Comparison of ENCODE assay signal across 24 cellular contexts in the genomic region with DNA sequence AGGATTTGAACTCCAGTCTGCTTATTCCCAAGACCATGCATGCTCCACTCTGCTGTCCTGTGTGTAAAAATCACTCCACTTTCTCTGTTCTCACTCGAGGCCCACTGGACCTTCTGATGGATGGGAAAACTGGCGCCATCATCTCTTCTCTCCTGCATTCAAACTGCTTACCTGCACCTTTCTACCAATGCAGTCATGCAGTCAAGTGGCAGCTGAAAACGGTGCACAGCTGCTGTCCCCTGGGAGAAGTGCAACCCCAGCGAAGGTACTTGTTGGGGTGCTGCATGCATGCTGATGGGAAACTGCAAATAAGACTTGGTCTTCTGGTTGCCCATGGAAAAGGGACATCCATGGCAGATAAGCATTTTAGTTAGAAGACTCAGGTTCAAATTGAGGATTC.
"Had no signal": no experiment of that assay in that cellular context is flagged by ENCODE, and none has a peak within 500 bp of the region (broad histone marks: within the 10 kb centered on the region; RNA-seq: fewer than 3 reads in every experiment).

No MANE protein-coding gene starts in this region.

- H3K27ac ChIP-seq: neutrophil, ovary, parathyroid adenoma, psoas muscle, right lobe of liver, sigmoid colon, stomach, thoracic aorta, thyroid gland, tibial nerve, upper lobe of right lung, uterus had no signal

- DNase-seq: naive thymus-derived CD8-positive, alpha-beta T cell; nephron progenitor cell; nucleus accumbens; ovary; posterior cingulate gyrus; psoas muscle; right cardiac atrium; right lobe of liver; sigmoid colon; small intestine; stimulated activated CD4-positive, alpha-beta T cell treated with anti-CD3 and anti-CD28 coated beads, Interleukin-15, amount 100 ng/mL, for 24 hours; stimulated activated CD4-positive, alpha-beta T cell treated with anti-CD3 and anti-CD28 coated beads, Interleukin-2, amount 100 ng/mL, for 24 hours; stimulated activated CD4-positive, alpha-beta T cell treated with anti-CD3 and anti-CD28 coated beads, Interleukin-2, amount 100 ng/mL, for 48 hours; stimulated activated CD4-positive, alpha-beta T cell treated with anti-CD3 and anti-CD28 coated beads, Interleukin-4, amount 100 ng/mL, for 24 hours; stimulated activated naive B cell treated with anti-CD40 and anti-IgM and Interleukin-4, amounts not matched to agents 10 μg/mL and 1 μg/mL and 100 μg/mL, for 72 hours; stimulated activated naive CD4-positive, alpha-beta T cell treated with Interleukin-2 at 50 U/mL for 16 hours; stomach; thyroid gland; upper lobe of right lung; uterus had no signal

- H3K4me3 ChIP-seq: ovary, psoas muscle, right lobe of liver, sigmoid colon, stomach, thoracic aorta, thyroid gland, tibial nerve, upper lobe of right lung, uterus had no signal

- H3K4me1 ChIP-seq: parathyroid adenoma, psoas muscle, right lobe of liver, sigmoid colon, stomach, thyroid gland, tibial nerve, upper lobe of right lung, uterus had no signal

- H3K27me3 ChIP-seq: neutrophil, ovary, right lobe of liver, sigmoid colon, stomach, thyroid gland, tibial nerve, upper lobe of right lung, uterus had no signal

- H3K36me3 ChIP-seq: neutrophil, right lobe of liver, uterus had no signal

- H3K9me3 ChIP-seq: neutrophil, ovary, psoas muscle, right lobe of liver, sigmoid colon, stomach, thoracic aorta, thyroid gland, upper lobe of right lung, uterus had no signal
